Comparison of ENCODE assay signal across 1 cellular context in the genomic region with DNA sequence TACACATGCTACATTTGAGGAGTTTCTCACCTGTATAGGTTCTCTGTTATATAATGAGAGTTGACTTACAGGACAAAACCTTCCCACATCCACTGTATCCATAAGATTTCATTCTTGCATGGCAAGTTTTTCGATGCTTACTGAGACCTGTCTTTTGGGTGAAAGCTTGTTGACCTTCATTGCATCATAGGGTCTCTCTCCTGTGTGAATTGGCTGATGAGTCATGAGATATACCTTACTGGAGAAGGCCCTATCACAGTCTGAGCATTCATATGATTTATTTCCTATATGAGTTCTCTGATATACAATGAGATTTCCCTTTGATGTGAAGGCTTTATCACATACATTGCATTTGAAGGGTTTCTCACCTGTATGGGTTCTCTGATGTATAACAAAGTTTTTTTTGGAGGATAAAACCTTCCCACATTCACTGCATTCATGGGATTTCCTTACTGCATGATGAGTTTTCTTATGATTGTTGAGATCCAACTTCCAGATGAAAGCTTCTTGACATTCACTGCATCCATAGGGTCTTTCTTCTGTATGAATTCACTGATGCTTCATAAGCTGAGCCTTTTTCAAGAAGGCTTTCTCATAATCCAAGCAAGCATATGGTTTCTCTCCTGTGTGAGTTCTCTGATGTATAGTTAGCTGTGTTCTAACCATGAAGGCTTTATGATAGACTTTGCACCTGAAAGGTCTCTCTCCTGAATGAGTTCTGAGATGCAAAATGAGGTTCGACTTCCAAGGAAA.
A peak's percentile ranks its signal among the peaks of the same experiment; 100 is the strongest.
TF ChIP-seq lines count a peak whose summit lies in the region.

No MANE protein-coding gene starts in this region.

TF ChIP-seq in K562, 482 proteins besides CTCF, POLR2A, EP300 and RAD21:
- TF ChIP-seq ZNF274 (IDR thresholded peaks at IDR 0.05; ENCODE audit: borderline replicate concordance, low read depth, low read length), result peak; percentile 97
- TF ChIP-seq HEY1 (CRISPR knock-in tag; IDR thresholded peaks at IDR 0.05; ENCODE audit: borderline replicate concordance), result no peak
TF ChIP-seq in K562: peak in this region for 1.
